In genomic region chr1:34013958-34014737, GRCh38 we compare ENCODE assay signal across 9 cellular contexts.
DNase-seq lines count a peak whose midpoint lies in the region; ATAC-seq and TF ChIP-seq lines count a peak whose summit lies in the region.
"Had no signal": no experiment of that assay in that cellular context is flagged by ENCODE, and none has a peak within 500 bp of the region (broad histone marks: within the 10 kb centered on the region; RNA-seq: fewer than 3 reads in every experiment).

No MANE protein-coding gene starts in this region.

- peak; percentile 85 for TF ChIP-seq CTCF in WTC11 (IDR thresholded peaks at IDR 0.05)
- TF ChIP-seq CTCF in kidney epithelial cell (IDR thresholded peaks at IDR 0.05; ENCODE audit: insufficient read depth, low read length, poor library complexity, severe bottlenecking) = peak; percentile 50

- H3K9me3 Mint-ChIP-seq in WTC11 = peaks cover 9% of the 10 kb centered on the region
- H3K9me3 Mint-ChIP-seq in activated T-helper 17 cell treated with anti-CD3 and anti-CD28 coated beads, Interleukin-2, amount 50 U/mL, for 72 hours = no peaks in the 10 kb centered on the region

- H3K4me3 ChIP-seq in GM23248 (no peak overlapping the region), kidney epithelial cell (ENCODE audit: low read depth, low read length) (no peak overlapping the region)
- H3K4me3 ChIP-seq: Peyer's patch had no signal

- no peaks in the 10 kb centered on the region for H3K9me2 ChIP-seq in GM23248 (ENCODE audit: insufficient read depth)

- H3K79me2 ChIP-seq in GM23248 (ENCODE audit: insufficient read depth) = peaks cover 19% of the 10 kb centered on the region

- H3K4me3 Mint-ChIP-seq in WTC11 = no peak overlapping the region
- no peak overlapping the region for H3K4me3 Mint-ChIP-seq in activated T-helper 17 cell treated with anti-CD3 and anti-CD28 coated beads, Interleukin-2, amount 50 U/mL, for 72 hours

- peak; percentile 96 for ATAC-seq in WTC11
- ATAC-seq in HG03196 (IDR thresholded peaks at IDR 0.05; ENCODE audit: unreplicated experiment) = no peak
- no peak for ATAC-seq in activated T-helper 17 cell treated with anti-CD3 and anti-CD28 coated beads, Interleukin-2, amount 50 U/mL, for 72 hours (replicated peaks)

- no peaks in the 10 kb centered on the region for H3K27me3 Mint-ChIP-seq in WTC11 (ENCODE audit: low read depth)
- H3K27me3 Mint-ChIP-seq in activated T-helper 17 cell treated with anti-CD3 and anti-CD28 coated beads, Interleukin-2, amount 50 U/mL, for 72 hours = peaks cover 19% of the 10 kb centered on the region

- in situ Hi-C loops in GM23248 (cut with MboI) = no loop called here

- no peak overlapping the region for H3K27ac Mint-ChIP-seq in WTC11
- no peak overlapping the region for H3K27ac Mint-ChIP-seq in activated T-helper 17 cell treated with anti-CD3 and anti-CD28 coated beads, Interleukin-2, amount 50 U/mL, for 72 hours

- DNase-seq in AG08395 (ENCODE audit: low spot score) (peak; percentile 20), GM23248 (peak; percentile 61), WTC11 (ENCODE audit: low spot score) (peak; percentile 81), kidney epithelial cell (ENCODE audit: low read depth) (no peak), caudate nucleus (lab: John Stamatoyannopoulos, UW) (no peak), NCI-H1092 treated with DMSO at 0.1 percent for 48 hours (lab: John Stamatoyannopoulos, UW) (no peak)

- no peaks in the 10 kb centered on the region; the same call in 1 of the 2 replicates for H4K20me1 ChIP-seq in GM23248 (ENCODE audit: insufficient read depth)

- WGBS in GM23248 (ENCODE audit: low coverage in 1 of 2, low lambda C conversion rate in 2 of 2, missing lambda C conversion rate in 2 of 2), 2 experiments = 65 to 67% methylated on average over 11 of the region's 11 CpGs

- peaks cover 2% of the 10 kb centered on the region; the same call in 1 of the 2 replicates for H3K36me3 Mint-ChIP-seq in WTC11
- H3K36me3 Mint-ChIP-seq in activated T-helper 17 cell treated with anti-CD3 and anti-CD28 coated beads, Interleukin-2, amount 50 U/mL, for 72 hours (ENCODE audit: low read depth) = no peaks in the 10 kb centered on the region

- POLR2A ChIA-PET in WTC11 (lab: Charles Lee) = interaction anchor here (1.2 kb wide), 1 partner anchor 116 kb away, joined by 3 read pairs; no protein-coding TSS in a partner anchor

- H3K36me3 ChIP-seq in GM23248 (ENCODE audit: low read depth) (no peaks in the 10 kb centered on the region), kidney epithelial cell (ENCODE audit: control insufficient read depth, insufficient read depth, low read length) (no peaks in the 10 kb centered on the region)
- H3K36me3 ChIP-seq: Peyer's patch had no signal

- no peak overlapping the region for H2AFZ ChIP-seq in GM23248

- H3K9ac ChIP-seq in GM23248 = no peak overlapping the region

- H3K4me1 ChIP-seq in GM23248 (ENCODE audit: insufficient read depth) = peaks cover 9% of the 10 kb centered on the region
- H3K4me1 ChIP-seq: Peyer's patch had no signal

- CTCF ChIA-PET in WTC11 (lab: Charles Lee) = interaction anchor here (0.5 to 2.6 kb wide), 75 partner anchors 9 to 759 kb away, joined by 3 to 50 read pairs (median 4); no protein-coding TSS in a partner anchor

- no peak overlapping the region for H3K4me2 ChIP-seq in GM23248 (ENCODE audit: unreplicated experiment)

- H3K27ac ChIP-seq in GM23248 (no peak overlapping the region), caudate nucleus (ENCODE audit: low read depth, low read length) (no peak overlapping the region)
- H3K27ac ChIP-seq: Peyer's patch had no signal

- H3K9me3 ChIP-seq in GM23248 (ENCODE audit: low read depth) = no peaks in the 10 kb centered on the region
- H3K9me3 ChIP-seq: Peyer's patch had no signal

- H3F3A ChIP-seq in GM23248 (ENCODE audit: insufficient read depth) = no peaks in the 10 kb centered on the region

- H3K27me3 ChIP-seq in GM23248 (replicated peaks; ENCODE audit: insufficient read depth) (no peaks in the 10 kb centered on the region), kidney epithelial cell (ENCODE audit: control insufficient read depth, insufficient read depth, low read length) (no peaks in the 10 kb centered on the region)
- H3K27me3 ChIP-seq: Peyer's patch had no signal

- peaks cover 7% of the 10 kb centered on the region for H3K4me1 Mint-ChIP-seq in WTC11
- no peaks in the 10 kb centered on the region for H3K4me1 Mint-ChIP-seq in activated T-helper 17 cell treated with anti-CD3 and anti-CD28 coated beads, Interleukin-2, amount 50 U/mL, for 72 hours

TF ChIP-seq in WTC11, 78 proteins besides CTCF, POLR2A, EP300 and RAD21:
- no peak for TF ChIP-seq EMX1 (CRISPR knock-in tag; IDR thresholded peaks at IDR 0.05)
- TF ChIP-seq ZNF121 (CRISPR knock-in tag; IDR thresholded peaks at IDR 0.05) = 0 out of 2 replicates have a peak, but pooled peaks have one; percentile 68

Comparison
In these comparisons a context has a peak if more than half of its experiments do, and no peak if none do; other contexts are left out.
1. DNase-seq: peak in AG08395 (single experiment), GM23248 (single experiment) and WTC11 (single experiment); none in kidney epithelial cell (single experiment), caudate nucleus (0 of 61) and NCI-H1092 treated with DMSO at 0.1 percent for 48 hours (single experiment).